1 cellular context compared by ENCODE assay signal in the genomic region with DNA sequence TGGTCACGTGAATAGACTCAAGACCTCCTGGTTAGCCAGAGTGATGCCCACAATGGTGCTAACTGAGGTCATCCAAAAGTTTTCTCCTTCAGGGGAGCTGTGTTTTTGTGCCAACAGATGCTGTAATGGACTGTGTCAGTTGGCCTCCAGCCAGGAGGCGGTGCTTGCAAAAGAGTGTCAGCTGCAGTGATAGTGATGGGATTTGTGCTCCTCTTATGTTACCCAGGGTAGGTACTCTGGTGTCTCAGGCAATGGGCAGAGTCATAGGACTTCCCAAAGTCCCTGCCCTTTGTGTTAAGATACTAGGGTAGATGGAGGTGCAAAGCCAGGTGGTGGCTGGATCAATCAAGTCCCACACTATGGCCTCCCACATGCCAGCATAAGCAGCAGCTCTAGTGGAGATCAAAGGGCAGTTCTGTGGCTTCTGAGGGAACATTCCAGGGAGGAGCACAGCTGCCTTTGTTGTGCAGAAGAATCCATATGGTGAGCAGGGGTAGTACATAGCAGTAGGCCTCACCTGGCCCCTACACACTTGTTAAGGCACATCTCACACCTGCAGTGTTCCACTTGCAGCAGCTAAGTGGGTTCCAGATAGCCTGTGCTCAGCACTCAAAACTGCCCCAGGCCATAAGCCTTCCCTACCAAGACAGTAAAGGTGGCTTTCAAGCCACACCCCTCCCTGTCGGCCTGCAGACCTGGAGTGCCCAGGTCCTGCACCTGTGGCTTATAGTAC.
TF ChIP-seq lines count a peak whose summit lies in the region.

No MANE protein-coding gene starts in this region.

TF ChIP-seq in HEK293, 187 proteins besides CTCF, POLR2A, EP300 and RAD21 (continued from another document):
- TF ChIP-seq ZIC2 (tag by site-specific recombination; IDR thresholded peaks at IDR 0.05) (no peak), ZNF521 (tag by site-specific recombination; IDR thresholded peaks at IDR 0.05) (no peak), ZNF549 (tag by site-specific recombination; IDR thresholded peaks at IDR 0.05) (no peak), ZNF785 (tag by site-specific recombination; IDR thresholded peaks at IDR 0.05) (no peak), ZBTB8A (tag by site-specific recombination; IDR thresholded peaks at IDR 0.05) (no peak), TRIM28 (IDR thresholded peaks at IDR 0.05; ENCODE audit: borderline replicate concordance, low read length) (no peak), ZNF792 (tag by site-specific recombination; IDR thresholded peaks at IDR 0.05) (no peak), ZNF701 (tag by site-specific recombination; IDR thresholded peaks at IDR 0.05) (no peak), ZFP37 (tag by site-specific recombination; IDR thresholded peaks at IDR 0.05) (0 out of 2 replicates have a peak, but pooled peaks have one; percentile 35), ZNF146 (tag by site-specific recombination; IDR thresholded peaks at IDR 0.05) (no peak), ZNF302 (tag by site-specific recombination; IDR thresholded peaks at IDR 0.05; ENCODE audit: low read depth) (no peak), ZNF777 (tag by site-specific recombination; IDR thresholded peaks at IDR 0.05; ENCODE audit: borderline replicate concordance) (no peak), SCRT2 (tag by site-specific recombination; IDR thresholded peaks at IDR 0.05) (no peak), ZNF776 (tag by site-specific recombination; IDR thresholded peaks at IDR 0.05; ENCODE audit: borderline replicate concordance) (no peak), BCL11B (tag by site-specific recombination; IDR thresholded peaks at IDR 0.05; ENCODE audit: low read depth) (no peak)
- TF ChIP-seq, protein P1, sequence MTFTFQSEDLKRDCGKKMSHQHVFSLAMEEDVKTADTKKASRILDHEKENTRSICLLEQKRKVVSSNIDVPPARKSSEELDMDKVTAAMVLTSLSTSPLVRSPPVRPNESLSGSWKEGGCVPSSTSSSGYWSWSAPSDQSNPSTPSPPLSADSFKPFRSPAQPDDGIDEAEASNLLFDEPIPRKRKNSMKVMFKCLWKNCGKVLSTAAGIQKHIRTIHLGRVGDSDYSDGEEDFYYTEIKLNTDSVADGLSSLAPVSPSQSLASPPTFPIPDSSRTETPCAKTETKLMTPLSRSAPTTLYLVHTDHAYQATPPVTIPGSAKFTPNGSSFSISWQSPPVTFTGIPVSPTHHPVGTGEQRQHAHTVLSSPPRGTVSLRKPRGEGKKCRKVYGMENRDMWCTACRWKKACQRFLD (tag by site-specific recombination; IDR thresholded peaks at IDR 0.05), result no peak
- TF ChIP-seq, protein P2, sequence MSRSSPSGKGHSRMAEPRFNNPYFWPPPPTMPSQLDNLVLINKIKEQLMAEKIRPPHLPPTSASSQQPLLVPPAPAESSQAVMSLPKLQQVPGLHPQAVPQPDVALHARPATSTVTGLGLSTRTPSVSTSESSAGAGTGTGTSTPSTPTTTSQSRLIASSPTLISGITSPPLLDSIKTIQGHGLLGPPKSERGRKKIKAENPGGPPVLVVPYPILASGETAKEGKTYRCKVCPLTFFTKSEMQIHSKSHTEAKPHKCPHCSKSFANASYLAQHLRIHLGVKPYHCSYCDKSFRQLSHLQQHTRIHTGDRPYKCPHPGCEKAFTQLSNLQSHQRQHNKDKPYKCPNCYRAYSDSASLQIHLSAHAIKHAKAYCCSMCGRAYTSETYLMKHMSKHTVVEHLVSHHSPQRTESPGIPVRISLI (tag by site-specific recombination; IDR thresholded peaks at IDR 0.05), result no peak
